8 cellular contexts compared by ENCODE assay signal in genomic region chr2:222862068-222862914, GRCh38. TPM values are rescaled to one million over a fixed set of nuclear protein-coding genes. Genes with fewer than 3 reads are reported as not detected.
DNase-seq lines count a peak whose midpoint lies in the region; ATAC-seq, FAIRE-seq and TF ChIP-seq lines count a peak whose summit lies in the region.

No MANE protein-coding gene starts in this region.

- no peak for FAIRE-seq in A549 (lab: Jason Lieb, UNC)

- no peak; the same call in 1 of the 3 replicates for TF ChIP-seq CTCF in A549 (IDR thresholded peaks at IDR 0.05)
- peak; percentile 6 for TF ChIP-seq CTCF in GM10266 (IDR thresholded peaks at IDR 0.05; ENCODE audit: control insufficient read depth, insufficient read depth, low read depth, missing control alignments)
- peak; percentile 33 to 43 for TF ChIP-seq CTCF in fibroblast of lung (conservative IDR thresholded peaks at IDR 0.05 in 1 of 2, IDR thresholded peaks at IDR 0.05 in 1 of 2; ENCODE audit: low read depth in 1 of 2, low read length in 2 of 2)

- WGBS in A549 (ENCODE audit: missing lambda C conversion rate): 3% methylated on average over 7 of the region's 7 CpGs

- H3K9ac ChIP-seq in fibroblast of lung (ENCODE audit: insufficient read depth, low read length): peak overlapping the region; percentile 90

- TF ChIP-seq RAD21 in A549 (conservative IDR thresholded peaks at IDR 0.05 in 1 of 2, IDR thresholded peaks at IDR 0.05 in 1 of 2): peak; percentile 56 to 61

- H3K4me1 ChIP-seq in A549: peaks cover 59% of the 10 kb centered on the region
- H3K4me1 ChIP-seq in fibroblast of lung (ENCODE audit: control insufficient read depth, extremely low read depth, insufficient read depth, low read length): peaks cover 12% of the 10 kb centered on the region

- no peak overlapping the region for H2AFZ ChIP-seq in fibroblast of lung (ENCODE audit: low read length)

- ATAC-seq in A549: peak; percentile 10 to 14; a peak in 2 of 6 replicates
- no peak for ATAC-seq in GM21526 (IDR thresholded peaks at IDR 0.05; ENCODE audit: low FRiP score, unreplicated experiment)
- no peak for ATAC-seq in HG03460 (IDR thresholded peaks at IDR 0.05; ENCODE audit: unreplicated experiment)

- H3K27me3 ChIP-seq in fibroblast of lung (ENCODE audit: control insufficient read depth, insufficient read depth, low read length): no peaks in the 10 kb centered on the region

- no peak for TF ChIP-seq POLR2A in A549 (IDR thresholded peaks at IDR 0.05; ENCODE audit: low read length)

- CTCF ChIA-PET in A549 (lab: Yijun Ruan, JAX): interaction anchor here (0.5 to 5.4 kb wide), 26 partner anchors 8 to 172 kb away, joined by 3 to 60 read pairs (median 4); no protein-coding TSS in a partner anchor

- H3K9me3 ChIP-seq in A549 (no peaks in the 10 kb centered on the region), fibroblast of lung (ENCODE audit: control insufficient read depth, insufficient read depth, low read depth, low read length) (no peaks in the 10 kb centered on the region)

- no peaks in the 10 kb centered on the region for H3K36me3 ChIP-seq in fibroblast of lung (ENCODE audit: control insufficient read depth, insufficient read depth, low read length)

- TF ChIP-seq EP300 in A549 (IDR thresholded peaks at IDR 0.05): no peak

- peak overlapping the region; percentile 97 to 100 for H3K27ac ChIP-seq in A549
- H3K27ac ChIP-seq in fibroblast of lung (ENCODE audit: insufficient read depth, low read length): peak overlapping the region; percentile 90

- peak overlapping the region; percentile 96 for H3K4me3 ChIP-seq in A549
- peak overlapping the region; percentile 73 to 96 (median 90) for H3K4me3 ChIP-seq in fibroblast of lung (replicated peaks in 1 of 4; ENCODE audit: control extremely low read depth in 1 of 4, insufficient read depth in 1 of 4, low read depth in 3 of 4, low read length in 4 of 4)

- H3K79me2 ChIP-seq in fibroblast of lung (ENCODE audit: control insufficient read depth, insufficient read depth, low read length): peaks cover 63% of the 10 kb centered on the region

- POLR2A ChIA-PET in A549 (lab: Yijun Ruan, JAX): interaction anchor here (0.7 to 3.9 kb wide), 5 partner anchors 19 to 206 kb away, joined by 3 to 43 read pairs (median 7); partner anchors contain the start of gene FARSB

- DNase-seq in A549 (ENCODE audit: low read depth in 1 of 2, low spot score in 1 of 2): peak in 1 of 2 experiments; percentile 41
- peak; percentile 24 for DNase-seq in GM10266 (ENCODE audit: extremely low spot score)
- DNase-seq in RPMI7951 (ENCODE audit: low read depth): peak; percentile 49
- DNase-seq in fibroblast of lung (ENCODE audit: low read depth in 2 of 2): peak; percentile 57 to 75
- DNase-seq in occipital lobe (lab: John Stamatoyannopoulos, UW): peak; percentile 12
- no peak for DNase-seq in GM19238 (ENCODE audit: insufficient read length, low spot score)

- peaks cover 10% of the 10 kb centered on the region for H4K20me1 ChIP-seq in fibroblast of lung (ENCODE audit: control insufficient read depth, extremely low read depth, insufficient read depth, low read length)

- peak overlapping the region; percentile 83 for H3K4me2 ChIP-seq in A549
- peak overlapping the region; percentile 94 for H3K4me2 ChIP-seq in fibroblast of lung (ENCODE audit: extremely low read depth, insufficient read depth, low read length)

TF ChIP-seq in A549, 52 proteins besides CTCF, POLR2A, EP300 and RAD21:
- TF ChIP-seq SMC3 (IDR thresholded peaks at IDR 0.05): peak; percentile 50; the same call in 2 of the 3 replicates
- no peak for TF ChIP-seq E2F6 (IDR thresholded peaks at IDR 0.05; ENCODE audit: borderline replicate concordance, low read depth)
- TF ChIP-seq MAFK (IDR thresholded peaks at IDR 0.05; ENCODE audit: partially characterized antibody): no peak

RNA-seq across cellular contexts. Expression of gene ACSL3, which starts 1.5 kb away (rescaled TPM):
- polyA plus RNA-seq in A549 (2011; rRNA removed) (160 and 209 TPM in 2 replicates), A549 (2017; fragmentation: RNase III; extraction: RNeasy Plus Mini Kit Qiagen cat#74134 plus additional on column Dnase treatment) (89.1 to 142 TPM (median 128 TPM) in 3 replicates), fibroblast of lung (119 and 147 TPM in 2 replicates)
- polyA plus RNA-seq in A549 (2012; cell fraction: cytosol; rRNA removed): 35.0 and 40.1 TPM in 2 replicates
- 48.9 and 60.2 TPM in 2 replicates for polyA plus RNA-seq in A549 (2012; cell fraction: nucleus; rRNA removed)
- polyA minus RNA-seq in A549 (2011; rRNA and poly(A)+ RNA removed): 149 and 161 TPM in 2 replicates
- 168 and 183 TPM in 2 replicates for total RNA-seq in RPMI7951 (2014; rRNA removed; shearing (Covaris generic))
- total RNA-seq in fibroblast of lung (233 and 377 TPM in 2 replicates), occipital lobe (255 TPM)
- polyA plus RNA-seq in fibroblast of lung (2012): 109 and 119 TPM in 2 replicates
- 104 and 159 TPM in 2 replicates for polyA minus RNA-seq in fibroblast of lung (ENCODE audit: low replicate concordance)

Comparison
In these comparisons a context has a peak if more than half of its experiments do, and no peak if none do; other contexts are left out.
1. ATAC-seq: peak in A549 (2 of 2); none in GM21526 (single experiment) and HG03460 (single experiment).